Comparison of ENCODE assay signal across 10 cellular contexts in the genomic region with DNA sequence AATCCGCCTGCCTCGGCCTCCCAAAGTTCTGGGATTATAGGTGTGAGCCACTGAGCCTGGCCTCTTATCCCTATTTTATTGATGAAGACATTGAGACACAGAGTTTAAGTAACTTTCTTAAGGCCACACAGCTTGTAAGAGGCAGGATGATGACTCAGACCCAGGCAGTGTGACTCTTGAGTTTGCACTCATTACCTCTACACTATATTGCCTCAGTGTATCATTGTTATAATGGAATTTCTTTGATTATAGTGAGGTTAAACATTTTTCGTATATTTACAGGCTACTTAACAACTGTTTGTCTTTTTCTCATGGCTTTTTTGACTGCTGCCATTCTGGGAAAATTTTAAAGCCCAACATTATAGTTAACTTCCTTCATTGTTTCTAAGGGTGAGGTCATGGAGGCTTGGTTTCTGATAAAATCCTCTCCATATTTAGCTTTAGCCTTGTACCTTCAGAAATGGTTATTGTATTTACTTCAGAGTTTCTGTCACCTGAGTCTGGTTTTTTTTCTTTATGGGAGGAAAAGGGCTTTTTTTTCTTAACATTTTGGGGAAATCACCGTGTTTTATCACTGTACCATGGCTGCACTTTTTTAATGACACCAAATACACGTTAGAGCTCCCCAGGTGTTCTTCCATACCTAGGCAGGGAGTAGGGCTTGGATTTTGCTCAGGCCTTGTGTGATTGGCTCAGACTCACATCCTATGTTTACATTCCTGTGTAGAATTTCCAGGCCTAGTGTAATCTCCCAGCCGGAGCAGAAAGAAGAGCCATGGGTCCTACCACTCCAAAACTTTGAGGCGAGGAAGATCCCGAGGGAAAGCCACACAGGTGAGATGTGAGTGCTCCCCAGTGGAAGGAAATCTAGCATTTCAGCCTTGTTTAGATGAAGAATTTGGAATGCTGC. TPM values are rescaled to one million over a fixed set of nuclear protein-coding genes. Genes with fewer than 3 reads are reported as not detected.
DNase-seq lines count a peak whose midpoint lies in the region; ATAC-seq lines count a peak whose summit lies in the region.
"Had no signal": no experiment of that assay in that cellular context is flagged by ENCODE, and none has a peak within 500 bp of the region (broad histone marks: within the 10 kb centered on the region; RNA-seq: fewer than 3 reads in every experiment).

No MANE protein-coding gene starts in this region.

- H3K27me3 Mint-ChIP-seq in activated T-helper 17 cell treated with anti-CD3 and anti-CD28 coated beads, Interleukin-2, amount 50 U/mL, for 72 hours = no peaks in the 10 kb centered on the region
- H3K27me3 Mint-ChIP-seq in activated T-cell treated with anti-CD3 and anti-CD28 coated beads, Interleukin-2, amount 50 U/mL, for 24 hours = no peaks in the 10 kb centered on the region

- no peaks in the 10 kb centered on the region for H3K9me3 Mint-ChIP-seq in activated T-helper 17 cell treated with anti-CD3 and anti-CD28 coated beads, Interleukin-2, amount 50 U/mL, for 72 hours
- no peaks in the 10 kb centered on the region for H3K9me3 Mint-ChIP-seq in activated T-cell treated with anti-CD3 and anti-CD28 coated beads, Interleukin-2, amount 50 U/mL, for 24 hours

- H3K36me3 Mint-ChIP-seq in activated T-helper 17 cell treated with anti-CD3 and anti-CD28 coated beads, Interleukin-2, amount 50 U/mL, for 72 hours (ENCODE audit: low read depth) = no peaks in the 10 kb centered on the region
- H3K36me3 Mint-ChIP-seq in activated T-cell treated with anti-CD3 and anti-CD28 coated beads, Interleukin-2, amount 50 U/mL, for 24 hours (ENCODE audit: low read depth) = no peaks in the 10 kb centered on the region

- H3K4me1 Mint-ChIP-seq in activated T-helper 17 cell treated with anti-CD3 and anti-CD28 coated beads, Interleukin-2, amount 50 U/mL, for 72 hours = peaks cover 9% of the 10 kb centered on the region
- peaks cover 23% of the 10 kb centered on the region for H3K4me1 Mint-ChIP-seq in activated T-cell treated with anti-CD3 and anti-CD28 coated beads, Interleukin-2, amount 50 U/mL, for 24 hours (ENCODE audit: low read depth)

- H3K27ac Mint-ChIP-seq in activated T-helper 17 cell treated with anti-CD3 and anti-CD28 coated beads, Interleukin-2, amount 50 U/mL, for 72 hours = no peak overlapping the region
- no peak overlapping the region for H3K27ac Mint-ChIP-seq in activated T-cell treated with anti-CD3 and anti-CD28 coated beads, Interleukin-2, amount 50 U/mL, for 24 hours

- ATAC-seq in activated T-helper 17 cell treated with anti-CD3 and anti-CD28 coated beads, Interleukin-2, amount 50 U/mL, for 72 hours (replicated peaks) = peak; percentile 40
- ATAC-seq: Right ventricle myocardium inferior had no signal

- in situ Hi-C loops in ACHN (cut with HindIII; ENCODE audit: low pct_ligation_motif_present, low pct_unique_long_range_greater_than_20kb, low sequenced_read_pairs) = no loop called here

- H3K4me3 Mint-ChIP-seq in activated T-helper 17 cell treated with anti-CD3 and anti-CD28 coated beads, Interleukin-2, amount 50 U/mL, for 72 hours = no peak overlapping the region
- no peak overlapping the region for H3K4me3 Mint-ChIP-seq in activated T-cell treated with anti-CD3 and anti-CD28 coated beads, Interleukin-2, amount 50 U/mL, for 24 hours

- DNase-seq in ACHN (peak; percentile 52), H4 (ENCODE audit: low spot score) (peak; percentile 24), glomerular visceral epithelial cell (ENCODE audit: extremely low spot score) (peak; percentile 22), iPS-NIHi7 (ENCODE audit: extremely low spot score) (no peak), retina (no peak), COLO668 (lab: John Stamatoyannopoulos, UW; ENCODE audit: unreplicated experiment) (no peak)
- DNase-seq in activated T-cell treated with anti-CD3 and anti-CD28 coated beads, Interleukin-2, amount 50 U/mL, for 24 hours = no peak
- DNase-seq: activated CD4-positive, alpha-beta T cell treated with anti-CD3 and anti-CD28 coated beads for 1 hour had no signal

RNA-seq across cellular contexts. Expression of gene ZNF774, which starts 6.3 kb away (rescaled TPM):
- total RNA-seq in H4 (2014; rRNA removed; shearing (Covaris generic)) = 0.23 and 0.48 TPM in 2 replicates
- under 1 TPM; 0.69 to 0.82 TPM for total RNA-seq in activated T-helper 17 cell treated with anti-CD3 and anti-CD28 coated beads, Interleukin-2, amount 50 U/mL, for 72 hours

RNA-seq across cellular contexts. Expression of gene IQGAP1, which starts 29.7 kb away (rescaled TPM):
- 39.7 and 53.3 TPM in 2 replicates for total RNA-seq in H4 (2014; rRNA removed; shearing (Covaris generic))
- 100 to 1,000 TPM; 224 TPM for total RNA-seq in activated T-helper 17 cell treated with anti-CD3 and anti-CD28 coated beads, Interleukin-2, amount 50 U/mL, for 72 hours

Comparison
In these comparisons a context has a peak if more than half of its experiments do, and no peak if none do; other contexts are left out.
1. DNase-seq: peak in ACHN (single experiment), H4 (single experiment) and glomerular visceral epithelial cell (single experiment); none in iPS-NIHi7 (single experiment), retina (single experiment), COLO668 (single experiment) and activated T-cell treated with anti-CD3 and anti-CD28 coated beads, Interleukin-2, amount 50 U/mL, for 24 hours (single experiment).